Comparison of ENCODE assay signal across 9 cellular contexts in the genomic region with DNA sequence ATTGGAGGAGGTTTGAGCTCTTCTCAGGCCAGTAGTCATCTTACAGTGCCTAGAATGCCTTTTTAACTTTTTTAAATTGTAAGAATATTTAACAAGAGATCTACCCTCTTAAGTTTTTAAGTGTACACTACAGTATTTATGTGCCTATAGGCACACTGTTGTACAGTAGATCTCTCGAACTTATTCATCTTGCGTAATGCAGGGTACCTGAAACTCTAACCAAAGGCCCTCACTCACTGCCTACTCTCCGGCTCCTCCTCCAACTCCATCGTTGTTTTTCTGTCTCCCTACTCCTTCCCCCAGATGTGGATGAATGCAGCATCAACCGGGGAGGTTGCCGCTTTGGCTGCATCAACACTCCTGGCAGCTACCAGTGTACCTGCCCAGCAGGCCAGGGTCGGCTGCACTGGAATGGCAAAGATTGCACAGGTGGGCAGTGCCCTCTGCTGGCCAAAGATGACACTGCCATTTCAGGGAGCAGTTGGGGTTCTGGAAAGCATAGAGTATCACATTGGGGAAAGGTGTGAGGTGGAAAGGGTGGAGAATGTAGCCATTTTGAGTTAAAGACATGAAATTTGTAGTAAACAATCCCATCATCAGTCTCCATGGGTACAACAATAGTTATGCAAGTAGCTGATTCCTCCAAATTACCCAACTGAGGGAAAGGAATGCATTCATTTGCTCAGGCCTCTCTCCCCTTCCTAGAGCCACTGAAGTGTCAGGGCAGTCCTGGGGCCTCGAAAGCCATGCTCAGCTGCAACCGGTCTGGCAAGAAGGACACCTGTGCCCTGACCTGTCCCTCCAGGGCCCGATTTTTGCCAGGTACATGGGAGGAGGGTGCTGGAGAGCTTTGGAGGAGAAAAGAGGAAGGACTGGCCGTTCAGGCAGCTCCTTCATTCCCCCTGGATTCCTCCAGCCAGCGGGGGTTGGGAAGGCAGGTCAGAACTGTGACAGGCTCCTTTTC. TPM values are rescaled to one million over a fixed set of nuclear protein-coding genes. Genes with fewer than 3 reads are reported as not detected.
DNase-seq lines count a peak whose midpoint lies in the region; ATAC-seq and FAIRE-seq lines count a peak whose summit lies in the region.
"Had no signal": no experiment of that assay in that cellular context is flagged by ENCODE, and none has a peak within 500 bp of the region (broad histone marks: within the 10 kb centered on the region; RNA-seq: fewer than 3 reads in every experiment).

No MANE protein-coding gene starts in this region.

- no peak overlapping the region for H3K4me2 ChIP-seq in Karpas-422 (ENCODE audit: low read depth, low read length, poor library complexity, severe bottlenecking)

- H3K4me1 Mint-ChIP-seq in activated naive CD4-positive, alpha-beta T cell treated with anti-CD3 and anti-CD28 coated beads for 36 hours (ENCODE audit: low read depth), result no peaks in the 10 kb centered on the region

- H3K4me1 ChIP-seq in Karpas-422 (ENCODE audit: low read length), result no peaks in the 10 kb centered on the region

- no peaks in the 10 kb centered on the region for H3K9me2 ChIP-seq in Karpas-422 (replicated peaks; ENCODE audit: insufficient read depth, low read length)

- H3K36me3 Mint-ChIP-seq in activated naive CD4-positive, alpha-beta T cell treated with anti-CD3 and anti-CD28 coated beads for 36 hours (ENCODE audit: low read depth), result peaks cover 2% of the 10 kb centered on the region

- CTCF ChIA-PET in activated naive CD4-positive, alpha-beta T cell treated with anti-CD3 and anti-CD28 coated beads for 36 hours (lab: Charles Lee), result interaction anchor here (0.5 to 4.0 kb wide), 36 partner anchors 9 to 1186 kb away, joined by 3 to 39 read pairs (median 3); partner anchors contain the start of gene ZNF76

- H3K27ac Mint-ChIP-seq in activated naive CD4-positive, alpha-beta T cell treated with anti-CD3 and anti-CD28 coated beads for 36 hours, result no peak overlapping the region

- DNase-seq in GM04504 (ENCODE audit: low read depth), result peak; percentile 25
- peak; percentile 89 for DNase-seq in Karpas-422
- peak; percentile 59 for DNase-seq in SK-N-DZ (ENCODE audit: low spot score)
- peak; percentile 88 for DNase-seq in activated naive CD4-positive, alpha-beta T cell treated with anti-CD3 and anti-CD28 coated beads for 36 hours
- DNase-seq in Right ventricle myocardium inferior (ENCODE audit: missing footprints), result no peak
- DNase-seq in posterior cingulate gyrus, result peak; percentile 50 to 95 (median 82)
- peak; percentile 84 for DNase-seq in urothelium cell line (ENCODE audit: low spot score)
- DNase-seq in NCI-H446 treated with DMSO at 0.1 percent for 48 hours (lab: John Stamatoyannopoulos, UW), result no peak

- peaks cover 25% of the 10 kb centered on the region for H4K20me1 ChIP-seq in Karpas-422 (ENCODE audit: insufficient read depth, low read depth, low read length)

- H3K27me3 Mint-ChIP-seq in activated naive CD4-positive, alpha-beta T cell treated with anti-CD3 and anti-CD28 coated beads for 36 hours (ENCODE audit: low read depth), result no peaks in the 10 kb centered on the region

- H3K27ac ChIP-seq in Karpas-422 (ENCODE audit: low read length), result no peak overlapping the region

- H3K4me3 ChIP-seq in Karpas-422 (ENCODE audit: low read length), result no peak overlapping the region

- peaks cover 5% of the 10 kb centered on the region; the same call in 1 of the 2 replicates for H3K36me3 ChIP-seq in Karpas-422 (ENCODE audit: insufficient read depth, low read length)

- peak; percentile 26 for ATAC-seq in Right ventricle myocardium inferior

- H3K9me3 ChIP-seq in Karpas-422 (ENCODE audit: low read length), result no peaks in the 10 kb centered on the region

- H3K4me3 Mint-ChIP-seq in activated naive CD4-positive, alpha-beta T cell treated with anti-CD3 and anti-CD28 coated beads for 36 hours, result no peak overlapping the region

- no peaks in the 10 kb centered on the region for H3K27me3 ChIP-seq in Karpas-422 (ENCODE audit: low read length)

- intact Hi-C loops in activated naive CD4-positive, alpha-beta T cell treated with anti-CD3 and anti-CD28 coated beads for 36 hours (cut with micrococcal nuclease), result loop anchor here (1.0 kb wide), 2 partner anchors 95 to 255 kb away; no protein-coding TSS in a partner anchor
- intact Hi-C loops in Right ventricle myocardium inferior (cut with DNase I) (loop anchor here (1.0 to 10.0 kb wide), 3 partner anchors 36 to 256 kb away; no protein-coding TSS in a partner anchor), posterior cingulate gyrus (cut with DNase I) (loop anchor here (1.0 to 10.0 kb wide), 2 partner anchors 95 to 256 kb away; no protein-coding TSS in a partner anchor)

- H3K79me2 ChIP-seq in Karpas-422 (ENCODE audit: low read length), result no peaks in the 10 kb centered on the region

- no peak overlapping the region for H3K9ac ChIP-seq in Karpas-422 (ENCODE audit: low read length)

- no peak overlapping the region for H2AFZ ChIP-seq in Karpas-422 (ENCODE audit: low read length)

- no peaks in the 10 kb centered on the region for H3K9me3 Mint-ChIP-seq in activated naive CD4-positive, alpha-beta T cell treated with anti-CD3 and anti-CD28 coated beads for 36 hours

- no peak for FAIRE-seq in urothelium cell line (lab: Jason Lieb, UNC)
- FAIRE-seq: endometrium had no signal

RNA-seq across cellular contexts. Expression of gene ZNF76, which starts 18.4 kb away (rescaled TPM):
- total RNA-seq in Karpas-422 (2014; rRNA removed; shearing (Covaris generic); ENCODE audit: low replicate concordance), result 24.4 and 40.3 TPM in 2 replicates
- polyA plus RNA-seq in SK-N-DZ (2014; cell fraction: cytosol; rRNA removed), result 15.5 and 18.4 TPM in 2 replicates
- polyA plus RNA-seq in SK-N-DZ (2014; cell fraction: nucleus; rRNA removed), result 60.8 and 107 TPM in 2 replicates
- 10 to 100 TPM; 32.4 to 38.2 TPM for total RNA-seq in activated naive CD4-positive, alpha-beta T cell treated with anti-CD3 and anti-CD28 coated beads for 36 hours
- total RNA-seq in Right ventricle myocardium inferior, result 36.0 TPM

RNA-seq across cellular contexts. Expression of gene SCUBE3, which starts 27.4 kb away (rescaled TPM):
- total RNA-seq in Karpas-422 (2014; rRNA removed; shearing (Covaris generic); ENCODE audit: low replicate concordance), result not detected in 2 replicates
- polyA plus RNA-seq in SK-N-DZ (2014; cell fraction: cytosol; rRNA removed), result 0.08 and 0.09 TPM in 2 replicates
- polyA plus RNA-seq in SK-N-DZ (2014; cell fraction: nucleus; rRNA removed), result 0.02 and 0.13 TPM in 2 replicates
- not detected for total RNA-seq in activated naive CD4-positive, alpha-beta T cell treated with anti-CD3 and anti-CD28 coated beads for 36 hours
- total RNA-seq in Right ventricle myocardium inferior, result 10.3 TPM

RNA-seq across cellular contexts. Expression of gene DEF6, which starts 56.5 kb away (rescaled TPM):
- total RNA-seq in Karpas-422 (2014; rRNA removed; shearing (Covaris generic); ENCODE audit: low replicate concordance), result 31.3 and 69.9 TPM in 2 replicates
- 1.8 and 2.3 TPM in 2 replicates for polyA plus RNA-seq in SK-N-DZ (2014; cell fraction: cytosol; rRNA removed)
- polyA plus RNA-seq in SK-N-DZ (2014; cell fraction: nucleus; rRNA removed), result 2.2 and 2.5 TPM in 2 replicates
- total RNA-seq in activated naive CD4-positive, alpha-beta T cell treated with anti-CD3 and anti-CD28 coated beads for 36 hours, result 10 to 100 TPM; 89.9 to 90.6 TPM
- total RNA-seq in Right ventricle myocardium inferior, result 2.8 TPM

Comparison
In these comparisons a context has a peak if more than half of its experiments do, and no peak if none do; other contexts are left out.
1. DNase-seq: peak in GM04504 (single experiment), Karpas-422 (single experiment), SK-N-DZ (single experiment), activated naive CD4-positive, alpha-beta T cell treated with anti-CD3 and anti-CD28 coated beads for 36 hours (single experiment), posterior cingulate gyrus (10 of 10) and urothelium cell line (single experiment); none in Right ventricle myocardium inferior (single experiment) and NCI-H446 treated with DMSO at 0.1 percent for 48 hours (single experiment).
2. RNA of gene SCUBE3, which starts 27.4 kb away (total RNA-seq): 10.3 TPM in Right ventricle myocardium inferior (single experiment); not detected in Karpas-422 and not detected in activated naive CD4-positive, alpha-beta T cell treated with anti-CD3 and anti-CD28 coated beads for 36 hours; every median in the first group is over 10 times any median in the second.